8 cellular contexts compared by ENCODE assay signal in genomic region chr1:179002552-179003345, GRCh38. TPM values are rescaled to one million over a fixed set of nuclear protein-coding genes. Genes with fewer than 3 reads are reported as not detected.
DNase-seq lines count a peak whose midpoint lies in the region; ATAC-seq, FAIRE-seq and TF ChIP-seq lines count a peak whose summit lies in the region.

No MANE protein-coding gene starts in this region.

- ATAC-seq in HG03139 (IDR thresholded peaks at IDR 0.05; ENCODE audit: unreplicated experiment), result no peak

- H3K9ac ChIP-seq in iPS-20b (ENCODE audit: low read depth, low read length), result peak overlapping the region; percentile 54; the same call in 1 of the 2 replicates

- H3K27me3 ChIP-seq in HAP-1 (ENCODE audit: low read depth) (no peaks in the 10 kb centered on the region), iPS-20b (ENCODE audit: insufficient read depth, low read length) (no peaks in the 10 kb centered on the region), small intestine (ENCODE audit: control insufficient read depth in 2 of 2, insufficient read depth in 2 of 2, low read length in 2 of 2) (no peaks in the 10 kb centered on the region)

- CTCF ChIA-PET in GM10248 (lab: Yijun Ruan, JAX), result interaction anchor here (0.7 to 4.9 kb wide), 61 partner anchors 9 to 703 kb away, joined by 3 to 91 read pairs (median 4); no protein-coding TSS in a partner anchor

- H3K4me1 ChIP-seq in HAP-1 (peaks cover 5% of the 10 kb centered on the region), iPS-20b (ENCODE audit: insufficient read depth, low read length) (no peaks in the 10 kb centered on the region), small intestine (ENCODE audit: control insufficient read depth in 2 of 2, insufficient read depth in 1 of 2, low read depth in 1 of 2, low read length in 1 of 2) (no peaks in the 10 kb centered on the region)

- in situ Hi-C loops in HAP-1 (cut with MboI; ENCODE audit: low sequenced_read_pairs) (loop anchor here (5.0 to 10.0 kb wide), 3 partner anchors 235 to 688 kb away; no protein-coding TSS in a partner anchor), astrocyte of the cerebellum (cut with HindIII; ENCODE audit: low sequenced_read_pairs) (loop anchor here (10.0 kb wide), 1 partner anchor 228 kb away; no protein-coding TSS in a partner anchor)

- H3K27ac ChIP-seq in iPS-20b (ENCODE audit: low read length) (no peak overlapping the region), small intestine (ENCODE audit: low read depth in 1 of 2, low read length in 1 of 2) (peak overlapping the region; percentile 42 to 73)

- H3K9me3 ChIP-seq in HAP-1, result no peaks in the 10 kb centered on the region
- H3K9me3 ChIP-seq in iPS-20b (ENCODE audit: insufficient read depth, low read depth, low read length), result no peaks in the 10 kb centered on the region
- no peaks in the 10 kb centered on the region for H3K9me3 ChIP-seq in small intestine (ENCODE audit: control insufficient read depth, low read depth)

- POLR2A ChIA-PET in GM10248 (lab: Yijun Ruan, JAX), result no interaction called here

- H3K36me3 ChIP-seq in HAP-1 (replicated peaks), result no peaks in the 10 kb centered on the region
- no peaks in the 10 kb centered on the region for H3K36me3 ChIP-seq in iPS-20b (ENCODE audit: insufficient read depth, low read depth, low read length)
- H3K36me3 ChIP-seq in small intestine (ENCODE audit: control insufficient read depth in 2 of 2, insufficient read depth in 2 of 2, low read length in 2 of 2), result no peaks in the 10 kb centered on the region

- 12 to 24% (median 17%) methylated on average over 20 of the region's 20 CpGs for WGBS in small intestine, 3 donors

- TF ChIP-seq CTCF in GM10248 (IDR thresholded peaks at IDR 0.05; ENCODE audit: control extremely low read depth, extremely low read depth, low read depth, missing control alignments) (peak; percentile 90), NB4 (IDR thresholded peaks at IDR 0.05; ENCODE audit: low read depth, low read length) (peak; percentile 91), astrocyte of the cerebellum (IDR thresholded peaks at IDR 0.05; ENCODE audit: low read depth, low read length, missing control alignments) (peak; percentile 96)

- DNase-seq in GM10248 (ENCODE audit: extremely low spot score), result peak; percentile 66
- DNase-seq in HAP-1 (ENCODE audit: low spot score in 2 of 2), result peak; percentile 82 to 93
- DNase-seq in NB4 (ENCODE audit: low read depth), result peak; percentile 82
- DNase-seq in T-helper 22 cell (ENCODE audit: low read depth), result peak; percentile 9
- peak; percentile 49 for DNase-seq in astrocyte of the cerebellum (ENCODE audit: low read depth)
- DNase-seq in small intestine, result peak; percentile 88

- H3K4me3 ChIP-seq in HAP-1 (no peak overlapping the region), NB4 (ENCODE audit: low read depth, low read length) (no peak overlapping the region), astrocyte of the cerebellum (ENCODE audit: low read depth, low read length) (no peak overlapping the region), iPS-20b (ENCODE audit: low read length) (peak overlapping the region; percentile 49; the same call in 1 of the 2 replicates), small intestine (ENCODE audit: low read depth in 1 of 2, low read length in 2 of 2) (no peak overlapping the region)

- no peak for TF ChIP-seq POLR2A in NB4 (IDR thresholded peaks at IDR 0.05; ENCODE audit: extremely low read depth, insufficient read length)

- FAIRE-seq in small intestine (lab: Jason Lieb, UNC), result no peak

RNA-seq across cellular contexts. Expression of gene FAM20B, which starts 22.9 kb away (rescaled TPM):
- 10 to 100 TPM in 1 of 3 donors, 1 to 10 TPM in 2; 5.4 to 14.7 (median 6.7) TPM for polyA plus RNA-seq in small intestine

Comparison
In these comparisons a context has a peak if more than half of its experiments do, and no peak if none do; other contexts are left out.
1. DNase-seq: peak in every context shown above with its lines; median percentile 88 in small intestine; 88 in HAP-1; 82 in NB4; 66 in GM10248; 49 in astrocyte of the cerebellum; 9 in T-helper 22 cell.